ENCODE assay signal across 12 cellular contexts in the genomic region with DNA sequence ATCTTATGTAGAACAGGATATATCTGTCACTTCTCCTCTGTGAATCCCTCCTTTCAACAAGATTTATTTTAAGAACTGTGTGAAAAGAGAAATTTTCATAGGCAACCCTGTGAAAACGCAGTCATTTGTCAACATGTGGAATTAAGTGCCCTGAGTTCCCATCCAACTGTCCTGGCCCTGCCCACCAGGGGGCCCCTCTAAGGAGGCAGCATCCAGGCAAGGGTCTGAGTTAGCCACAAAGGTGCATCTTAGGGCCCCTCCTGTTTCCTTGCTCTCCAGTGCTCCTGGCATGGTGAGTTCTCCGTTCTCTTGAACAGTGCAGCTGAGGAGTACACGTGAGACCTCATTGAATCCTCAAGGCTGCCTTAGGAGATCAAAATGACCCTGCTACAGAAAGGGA.
"Had no signal": no experiment of that assay in that cellular context is flagged by ENCODE, and none has a peak within 500 bp of the region (broad histone marks: within the 10 kb centered on the region; RNA-seq: fewer than 3 reads in every experiment).

No MANE protein-coding gene starts in this region.

- H3K27me3 ChIP-seq: sigmoid colon had no signal

- H3K4me3 ChIP-seq: lower lobe of right lung, mucosa of descending colon, sigmoid colon, thoracic aorta had no signal

- H3K4me1 ChIP-seq: lower lobe of right lung, sigmoid colon had no signal

- H3K36me3 ChIP-seq: lower lobe of right lung, sigmoid colon, thoracic aorta had no signal

- ATAC-seq: effector memory CD8-positive, alpha-beta T cell; lower lobe of right lung; mucosa of descending colon; natural killer cell; stimulated activated naive CD8-positive, alpha-beta T cell treated with anti-CD3 and anti-CD28 coated beads, Interleukin-15, Interleukin-2, amounts not matched to agents 100 U/mL and 50 U/mL, for 24 hours had no signal

- FAIRE-seq: TTC549 had no signal

- DNase-seq: activated naive CD4-positive, alpha-beta T cell treated with anti-CD3 and anti-CD28 coated beads, Interleukin-2, amount 10 ng/mL, durations not matched to agents 7 days and 5 days; effector memory CD8-positive, alpha-beta T cell; immature natural killer cell; lower lobe of right lung; mucosa of descending colon; natural killer cell; sigmoid colon; stimulated activated CD4-positive, alpha-beta T cell treated with anti-CD3 and anti-CD28 coated beads, Interleukin-12 subunit alpha, Interleukin-12 subunit beta, amount 100 ng/mL, for 4 hours; stimulated activated naive CD8-positive, alpha-beta T cell treated with anti-CD3 and anti-CD28 coated beads, Interleukin-15, Interleukin-2, amounts not matched to agents 100 U/mL and 50 U/mL, for 24 hours; T-helper 2 cell had no signal

- H3K27ac ChIP-seq: lower lobe of right lung, sigmoid colon, thoracic aorta had no signal
